8 cellular contexts compared by ENCODE assay signal in the genomic region with DNA sequence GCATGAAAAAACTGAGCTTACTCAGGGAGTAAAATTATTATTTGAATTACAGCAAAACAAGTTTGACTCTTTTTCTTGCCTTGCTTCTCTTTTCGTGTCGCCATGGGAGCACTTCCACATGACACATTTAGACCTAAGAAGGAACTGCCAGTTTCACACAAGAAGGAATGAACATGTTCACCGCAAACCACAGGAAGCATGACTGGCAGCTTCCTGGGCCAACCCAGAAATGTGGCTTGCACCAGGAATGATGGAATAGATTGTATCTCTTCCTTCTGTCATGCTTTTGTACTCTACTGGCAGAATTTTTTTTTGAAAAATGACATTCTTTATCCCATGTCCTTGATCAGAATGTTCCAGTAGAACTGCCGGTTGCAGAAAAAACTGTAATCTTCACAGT. TPM values are rescaled to one million over a fixed set of nuclear protein-coding genes. Genes with fewer than 3 reads are reported as not detected.
DNase-seq lines count a peak whose midpoint lies in the region; ATAC-seq and TF ChIP-seq lines count a peak whose summit lies in the region.

No MANE protein-coding gene starts in this region.

- no peak overlapping the region for H3K4me3 ChIP-seq in mucosa of descending colon

- no peaks in the 10 kb centered on the region for H3K4me1 ChIP-seq in mucosa of descending colon (ENCODE audit: low read depth)

- DNase-seq in T-helper 9 cell, result peak; percentile 30
- DNase-seq in central memory CD8-positive, alpha-beta T cell (ENCODE audit: low spot score in 2 of 2), result no peak
- DNase-seq in mucosa of descending colon, result peak; percentile 20 to 51 (median 46)
- peak; percentile 44 for DNase-seq in ureter (ENCODE audit: low spot score)
- no peak for DNase-seq in HuH-7.5 (ENCODE audit: low spot score)

- H3K9me3 ChIP-seq in mucosa of descending colon, result no peaks in the 10 kb centered on the region

- no peaks in the 10 kb centered on the region for H3K9me3 Mint-ChIP-seq in central memory CD8-positive, alpha-beta T cell

- no peak overlapping the region for H3K27ac Mint-ChIP-seq in central memory CD8-positive, alpha-beta T cell (ENCODE audit: low read depth)

- ATAC-seq in HG03159 (IDR thresholded peaks at IDR 0.05; ENCODE audit: unreplicated experiment) (peak; percentile 63), mucosa of descending colon (peak; percentile 58), HG02588 (IDR thresholded peaks at IDR 0.05; ENCODE audit: unreplicated experiment) (no peak), HG02642 (IDR thresholded peaks at IDR 0.05; ENCODE audit: poor library complexity, unreplicated experiment) (no peak)
- peak; percentile 32 for ATAC-seq in central memory CD8-positive, alpha-beta T cell (replicated peaks; ENCODE audit: extremely low read depth, poor library complexity, severe bottlenecking)

- peaks cover 32% of the 10 kb centered on the region for H3K27me3 Mint-ChIP-seq in central memory CD8-positive, alpha-beta T cell

- H3K4me3 Mint-ChIP-seq in central memory CD8-positive, alpha-beta T cell, result no peak overlapping the region

- peaks cover 12% of the 10 kb centered on the region for H3K4me1 Mint-ChIP-seq in central memory CD8-positive, alpha-beta T cell

- H3K36me3 ChIP-seq in mucosa of descending colon (ENCODE audit: low read depth), result no peaks in the 10 kb centered on the region

- TF ChIP-seq CTCF in mucosa of descending colon (IDR thresholded peaks at IDR 0.05), result no peak

- no peaks in the 10 kb centered on the region for H3K36me3 Mint-ChIP-seq in central memory CD8-positive, alpha-beta T cell (ENCODE audit: insufficient read depth)

- intact Hi-C loops in mucosa of descending colon (cut with DNase I, micrococcal nuclease), result no loop called here

RNA-seq across cellular contexts. Expression of a gene that starts 32.9 kb away (rescaled TPM):
- 10 to 100 TPM; 56.8 to 88.7 (median 75.1) TPM for total RNA-seq in mucosa of descending colon
- 56.9 TPM for total RNA-seq in ureter

Comparison
In these comparisons a context has a peak if more than half of its experiments do, and no peak if none do; other contexts are left out.
1. ATAC-seq: peak in HG03159 (single experiment), central memory CD8-positive, alpha-beta T cell (single experiment) and mucosa of descending colon (single experiment); none in HG02588 (single experiment) and HG02642 (single experiment).
2. DNase-seq: peak in T-helper 9 cell (single experiment), mucosa of descending colon (3 of 3) and ureter (single experiment); none in central memory CD8-positive, alpha-beta T cell (0 of 2) and HuH-7.5 (single experiment).